ENCODE assay signal across 8 cellular contexts in genomic region chr19:52963229-52963760, GRCh38. TPM values are rescaled to one million over a fixed set of nuclear protein-coding genes. Genes with fewer than 3 reads are reported as not detected.
DNase-seq lines count a peak whose midpoint lies in the region; ATAC-seq and TF ChIP-seq lines count a peak whose summit lies in the region.

No MANE protein-coding gene starts in this region.

- no peaks in the 10 kb centered on the region for H3K27me3 Mint-ChIP-seq in activated naive CD8-positive, alpha-beta T cell

- peak; percentile 14 for ATAC-seq in GM18868 (IDR thresholded peaks at IDR 0.05; ENCODE audit: unreplicated experiment)
- peak; percentile 11 for ATAC-seq in HG03565 (IDR thresholded peaks at IDR 0.05; ENCODE audit: unreplicated experiment)

- H3K27me3 ChIP-seq in AG04450 (ENCODE audit: control insufficient read depth, insufficient read depth, low read length): no peaks in the 10 kb centered on the region

- H3K4me3 Mint-ChIP-seq in activated naive CD8-positive, alpha-beta T cell: peak overlapping the region; percentile 93

- CTCF ChIA-PET in AG04450 (lab: Charles Lee): interaction anchor here (1.8 kb wide), 1 partner anchor 30 kb away, joined by 7 read pairs; no protein-coding TSS in a partner anchor

- no peak for TF ChIP-seq CTCF in AG04450 (IDR thresholded peaks at IDR 0.05; ENCODE audit: low read depth, low read length)

- peaks cover 32% of the 10 kb centered on the region for H3K9me3 ChIP-seq in AG04450 (ENCODE audit: control insufficient read depth, insufficient read depth, low read length)

- no peaks in the 10 kb centered on the region for H3K9me3 Mint-ChIP-seq in activated naive CD8-positive, alpha-beta T cell (ENCODE audit: low read depth)

- H3K36me3 Mint-ChIP-seq in activated naive CD8-positive, alpha-beta T cell: peaks cover 27% of the 10 kb centered on the region

- peak overlapping the region; percentile 65 for H3K27ac ChIP-seq in AG04450 (ENCODE audit: low read depth, low read length)

- POLR2A ChIA-PET in AG04450 (lab: Yijun Ruan, JAX): interaction anchor here (0.6 to 1.0 kb wide), 2 partner anchors 103 to 619 kb away, joined by 3 read pairs; no protein-coding TSS in a partner anchor

- H3K4me3 ChIP-seq in AG04450 (ENCODE audit: low read depth, low read length) (peak overlapping the region; percentile 77), skeletal muscle cell (ENCODE audit: low read depth, low read length) (peak overlapping the region; percentile 78)

- peaks cover 25% of the 10 kb centered on the region for H3K4me1 Mint-ChIP-seq in activated naive CD8-positive, alpha-beta T cell (ENCODE audit: low read depth)

- DNase-seq in AG04450 (ENCODE audit: low read depth, low spot score): no peak
- peak; percentile 24 for DNase-seq in hepatic stellate cell (ENCODE audit: low spot score)
- DNase-seq in skeletal muscle cell (ENCODE audit: low read depth): no peak
- no peak for DNase-seq in middle frontal gyrus (ENCODE audit: extremely low spot score, low spot score)
- no peak for DNase-seq in AML-193 (lab: John Stamatoyannopoulos, UW)

- peak overlapping the region; percentile 87 for H3K27ac Mint-ChIP-seq in activated naive CD8-positive, alpha-beta T cell

RNA-seq across cellular contexts. Expression of gene ZNF816, which starts 0.6 kb away (rescaled TPM):
- polyA plus RNA-seq in AG04450 (2011; rRNA removed): 4.7 and 6.3 TPM in 2 replicates
- polyA minus RNA-seq in AG04450 (2011; rRNA and poly(A)+ RNA removed): 4.4 and 8.6 TPM in 2 replicates

RNA-seq across cellular contexts. Expression of gene ZNF888, which starts 40.1 kb away (rescaled TPM):
- 1.9 and 2.2 TPM in 2 replicates for polyA plus RNA-seq in AG04450 (2011; rRNA removed)
- polyA minus RNA-seq in AG04450 (2011; rRNA and poly(A)+ RNA removed): 3.0 and 5.7 TPM in 2 replicates

RNA-seq across cellular contexts. Expression of gene ERVV-1, which starts 50.4 kb away (rescaled TPM):
- not detected in 2 replicates for polyA plus RNA-seq in AG04450 (2011; rRNA removed)
- not detected in 2 replicates for polyA minus RNA-seq in AG04450 (2011; rRNA and poly(A)+ RNA removed)
